Comparison of ENCODE assay signal across 14 cellular contexts in genomic region chr1:212479188-212479587, GRCh38. TPM values are rescaled to one million over a fixed set of nuclear protein-coding genes. Genes with fewer than 3 reads are reported as not detected.
DNase-seq lines count a peak whose midpoint lies in the region; ATAC-seq and TF ChIP-seq lines count a peak whose summit lies in the region.
"Had no signal": no experiment of that assay in that cellular context is flagged by ENCODE, and none has a peak within 500 bp of the region (broad histone marks: within the 10 kb centered on the region; RNA-seq: fewer than 3 reads in every experiment).

No MANE protein-coding gene starts in this region.

- peaks cover 15% of the 10 kb centered on the region for H3K9me1 ChIP-seq in IMR-90 (ENCODE audit: insufficient read depth, low read length)

- H3K4me3 ChIP-seq in IMR-90 (ENCODE audit: insufficient read depth, low read depth, low read length) (no peak overlapping the region), sigmoid colon (no peak overlapping the region)

- CTCF ChIA-PET in IMR-90 (lab: Yijun Ruan, JAX) = no interaction called here
- CTCF ChIA-PET in RWPE1 (lab: Yijun Ruan, JAX) = interaction anchor here (2.7 kb wide), 1 partner anchor 186 kb away, joined by 11 read pairs; no protein-coding TSS in a partner anchor

- H3K4ac ChIP-seq in IMR-90 (ENCODE audit: low read depth, low read length) = 0 out of 2 replicates have a peak overlapping the region, but pooled peaks have one; percentile 1

- no peak overlapping the region for H4K91ac ChIP-seq in IMR-90 (ENCODE audit: insufficient read depth, low read depth, low read length)

- no peak overlapping the region for H2BK15ac ChIP-seq in IMR-90 (ENCODE audit: low read depth, low read length)

- H3K4me1 ChIP-seq in IMR-90 (ENCODE audit: control insufficient read depth, insufficient read depth, low read length) (peaks cover 9% of the 10 kb centered on the region), sigmoid colon (peaks cover 0 to 6% (median 2%) of the 10 kb centered on the region in 4 donors)

- no peak overlapping the region for H3K18ac ChIP-seq in IMR-90 (ENCODE audit: low read depth, low read length)

- peak overlapping the region; percentile 9 for H3K27ac Mint-ChIP-seq in activated naive CD4-positive, alpha-beta T cell treated with anti-CD3 and anti-CD28 coated beads, Interleukin-2, amount 50 U/mL, for 24 hours
- no peak overlapping the region for H3K27ac Mint-ChIP-seq in activated naive CD4-positive, alpha-beta T cell treated with anti-CD3 and anti-CD28 coated beads, Interleukin-2, amount 50 U/mL, for 72 hours
- H3K27ac Mint-ChIP-seq in immature natural killer cell = peak overlapping the region in 5 of 6 donors; percentile 48 to 73 (median 67)

- H4K20me1 ChIP-seq in IMR-90 (ENCODE audit: insufficient read depth, low read length) = no peaks in the 10 kb centered on the region

- H3K9me3 Mint-ChIP-seq in activated naive CD4-positive, alpha-beta T cell treated with anti-CD3 and anti-CD28 coated beads, Interleukin-2, amount 50 U/mL, for 24 hours = no peaks in the 10 kb centered on the region
- no peaks in the 10 kb centered on the region for H3K9me3 Mint-ChIP-seq in activated naive CD4-positive, alpha-beta T cell treated with anti-CD3 and anti-CD28 coated beads, Interleukin-2, amount 50 U/mL, for 72 hours
- no peaks in the 10 kb centered on the region for H3K9me3 Mint-ChIP-seq in immature natural killer cell

- H3K9ac ChIP-seq in IMR-90 (ENCODE audit: low read depth, low read length) = no peak overlapping the region

- WGBS in IMR-90 (ENCODE audit: extremely low coverage in 2 of 2, insufficient read length in 1 of 2), 2 experiments = 78% methylated on average over 4 of the region's 7 CpGs; no CpG with 5 or more reads in 1 of the 2 experiments
- WGBS in sigmoid colon, 2 donors = 88 to 90% methylated on average over 7 of the region's 7 CpGs

- BruUV-seq in IMR-90 (replicated peaks; lab: Mats Ljungman, UMichigan) = no TSS peak

- no peak overlapping the region for H3K23ac ChIP-seq in IMR-90 (ENCODE audit: low read depth, low read length)

- TF ChIP-seq RAD21 in IMR-90 (IDR thresholded peaks at IDR 0.05; ENCODE audit: low read length) = no peak

- H3K4me2 ChIP-seq in IMR-90 (ENCODE audit: low read depth, low read length) = no peak overlapping the region

- no peak overlapping the region for H4K8ac ChIP-seq in IMR-90 (ENCODE audit: low read depth in 2 of 2, low read length in 2 of 2)

- no peak overlapping the region for H2BK20ac ChIP-seq in IMR-90 (ENCODE audit: low read depth, low read length)

- H3K36me3 ChIP-seq in IMR-90 (ENCODE audit: control insufficient read depth, insufficient read depth, low read length) (no peaks in the 10 kb centered on the region), sigmoid colon (no peaks in the 10 kb centered on the region)
- H3K36me3 ChIP-seq: BE2C had no signal

- no peak overlapping the region for H3K14ac ChIP-seq in IMR-90 (replicated peaks; ENCODE audit: low read depth, low read length)

- H3K9me3 ChIP-seq in IMR-90 (ENCODE audit: control insufficient read depth, insufficient read depth, low read length) (no peaks in the 10 kb centered on the region), sigmoid colon (no peaks in the 10 kb centered on the region)
- H3K9me3 ChIP-seq: BE2C had no signal

- no peaks in the 10 kb centered on the region for H3K79me1 ChIP-seq in IMR-90 (ENCODE audit: low read depth in 1 of 2, low read length in 2 of 2)

- H3K36me3 Mint-ChIP-seq in activated naive CD4-positive, alpha-beta T cell treated with anti-CD3 and anti-CD28 coated beads, Interleukin-2, amount 50 U/mL, for 24 hours = no peaks in the 10 kb centered on the region
- H3K36me3 Mint-ChIP-seq in activated naive CD4-positive, alpha-beta T cell treated with anti-CD3 and anti-CD28 coated beads, Interleukin-2, amount 50 U/mL, for 72 hours = no peaks in the 10 kb centered on the region
- peaks cover 0 to 3% (median 0%) of the 10 kb centered on the region in 3 donors for H3K36me3 Mint-ChIP-seq in immature natural killer cell

- intact Hi-C loops in IMR-90 (cut with micrococcal nuclease) (loop anchor here (5.0 to 10.0 kb wide), 2 partner anchors 78 to 276 kb away; no protein-coding TSS in a partner anchor), sigmoid colon (cut with DNase I) (loop anchor here (5.0 to 10.0 kb wide), 2 partner anchors 313 to 516 kb away; partner anchors contain the start of genes NSL1 and TATDN3)

- H2BK5ac ChIP-seq in IMR-90 (ENCODE audit: low read depth, low read length, poor library complexity, severe bottlenecking) = no peak overlapping the region

- H2AFZ ChIP-seq in IMR-90 (replicated peaks; ENCODE audit: low read length, poor library complexity) = no peak overlapping the region

- POLR2A ChIA-PET in IMR-90 (lab: Charles Lee; ENCODE audit: unreplicated experiment) (interaction anchor here (1.1 kb wide), 1 partner anchor 9 kb away, joined by 3 read pairs; no protein-coding TSS in a partner anchor), RWPE1 (lab: Yijun Ruan, JAX; ENCODE audit: low non-redundant PET) (no interaction called here)

- H2BK120ac ChIP-seq in IMR-90 (ENCODE audit: low read depth, low read length) = no peak overlapping the region

- no peak for TF ChIP-seq EP300 in sigmoid colon (IDR thresholded peaks at IDR 0.05)

- TF ChIP-seq CTCF in IMR-90 (conservative IDR thresholded peaks at IDR 0.05; ENCODE audit: low read depth, low read length) (no peak), sigmoid colon (IDR thresholded peaks at IDR 0.05) (no peak), RWPE1 (conservative IDR thresholded peaks at IDR 0.05; ENCODE audit: low read depth) (no peak)

- H3K56ac ChIP-seq in IMR-90 (ENCODE audit: extremely low read depth, insufficient read depth, low read length) = no peak overlapping the region

- no peak overlapping the region for H2AK9ac ChIP-seq in IMR-90 (replicated peaks; ENCODE audit: low read depth, low read length, poor library complexity)

- H4K5ac ChIP-seq in IMR-90 (ENCODE audit: low read depth, low read length) = no peak overlapping the region

- H3K27me3 ChIP-seq in IMR-90 (ENCODE audit: control insufficient read depth, insufficient read depth, low read length) (peaks cover 4% of the 10 kb centered on the region; the same call in 1 of the 2 replicates), sigmoid colon (no peaks in the 10 kb centered on the region)
- H3K27me3 ChIP-seq: BE2C had no signal

- H3K4me3 Mint-ChIP-seq in activated naive CD4-positive, alpha-beta T cell treated with anti-CD3 and anti-CD28 coated beads, Interleukin-2, amount 50 U/mL, for 24 hours = no peak overlapping the region
- peak overlapping the region in 2 of 5 donors; percentile 11 to 36 for H3K4me3 Mint-ChIP-seq in immature natural killer cell

- no peaks in the 10 kb centered on the region for H3K27me3 Mint-ChIP-seq in activated naive CD4-positive, alpha-beta T cell treated with anti-CD3 and anti-CD28 coated beads, Interleukin-2, amount 50 U/mL, for 24 hours
- peaks cover 7 to 17% (median 9%) of the 10 kb centered on the region in 3 donors for H3K27me3 Mint-ChIP-seq in immature natural killer cell (ENCODE audit: low read depth in 3 of 3)

- H2AK5ac ChIP-seq in IMR-90 (ENCODE audit: low read depth, low read length) = no peak overlapping the region

- no peak for DNase-seq in activated naive CD4-positive, alpha-beta T cell treated with anti-CD3 and anti-CD28 coated beads, Interleukin-2, amount 50 U/mL, for 72 hours (ENCODE audit: low spot score in 2 of 2)
- no peak for DNase-seq in IMR-90
- DNase-seq in immature natural killer cell = no peak
- peak; percentile 30 for DNase-seq in sigmoid colon
- no peak for DNase-seq in NCI-H1436 treated with DMSO at 0.1 percent for 48 hours (lab: John Stamatoyannopoulos, UW)
- no peak for DNase-seq in DMS114 treated with DMSO at 0.1 percent for 48 hours (lab: John Stamatoyannopoulos, UW; ENCODE audit: unreplicated experiment)
- DNase-seq in RWPE1 (ENCODE audit: low spot score) = no peak
- DNase-seq: BE2C, DND-41, KBM-7, NCI-H146, NCI-H510A treated with DMSO at 0.1 percent for 48 hours had no signal

- ATAC-seq in activated naive CD4-positive, alpha-beta T cell treated with anti-CD3 and anti-CD28 coated beads, Interleukin-2, amount 50 U/mL, for 72 hours = no peak
- ATAC-seq in IMR-90 (ENCODE audit: low read depth) = no peak

- TF ChIP-seq POLR2A in IMR-90 (IDR thresholded peaks at IDR 0.05; ENCODE audit: low read depth, low read length) (no peak), sigmoid colon (IDR thresholded peaks at IDR 0.05) (no peak)

- H3K27ac ChIP-seq in IMR-90 (ENCODE audit: insufficient read depth, low read length) (no peak overlapping the region), sigmoid colon (no peak overlapping the region), RWPE1 (no peak overlapping the region)
- H3K27ac ChIP-seq: 22Rv1 had no signal

- dilution Hi-C loops in IMR-90 (cut with HindIII; ENCODE audit: low sequenced_read_pairs, unreplicated experiment) = no loop called here

- H3K4me1 Mint-ChIP-seq in activated naive CD4-positive, alpha-beta T cell treated with anti-CD3 and anti-CD28 coated beads, Interleukin-2, amount 50 U/mL, for 24 hours = peaks cover 28% of the 10 kb centered on the region
- H3K4me1 Mint-ChIP-seq in immature natural killer cell = peaks cover 43 to 48% of the 10 kb centered on the region in 2 donors

- in situ Hi-C loops in IMR-90 (cut with MboI; ENCODE audit: low sequenced_read_pairs) = loop anchor here (5.0 kb wide), 1 partner anchor 298 kb away; no protein-coding TSS in a partner anchor

TF ChIP-seq in IMR-90, 13 proteins besides CTCF, POLR2A, EP300 and RAD21:
- TF ChIP-seq SMC3 (IDR thresholded peaks at IDR 0.05; ENCODE audit: low read depth, low read length) = no peak
- TF ChIP-seq BHLHE40 (IDR thresholded peaks at IDR 0.05; ENCODE audit: low read depth, low read length) = no peak
- peak; percentile 44 for TF ChIP-seq CEBPB (IDR thresholded peaks at IDR 0.05; ENCODE audit: low read depth, low read length)

RNA-seq across cellular contexts. Expression of gene NENF, which starts 46.5 kb away (rescaled TPM):
- total RNA-seq in activated naive CD4-positive, alpha-beta T cell treated with anti-CD3 and anti-CD28 coated beads, Interleukin-2, amount 50 U/mL, for 72 hours = 10 to 100 TPM; 34.9 to 35.7 TPM
- total RNA-seq in IMR-90 (2012; rRNA removed) (15.0 and 16.0 TPM in 2 replicates), sigmoid colon (100 to 1,000 TPM; 100 to 136 (median 120) TPM)
- polyA plus RNA-seq in IMR-90 (2012; rRNA removed) (40.4 and 50.6 TPM in 2 replicates), immature natural killer cell (10 to 100 TPM; 25.4 to 69.9 (median 67.5) TPM), sigmoid colon (10 to 100 TPM; 27.0 to 66.1 (median 42.1) TPM)
- polyA plus RNA-seq in IMR-90 (2012; cell fraction: cytosol; rRNA removed) = 42.0 and 55.1 TPM in 2 replicates
- polyA plus RNA-seq in IMR-90 (2012; cell fraction: nucleus; rRNA removed; ENCODE audit: low replicate concordance) = 11.2 and 13.0 TPM in 2 replicates

Comparison
In these comparisons a context has a peak if more than half of its experiments do, and no peak if none do; other contexts are left out.
1. H3K27ac Mint-ChIP-seq: peak in activated naive CD4-positive, alpha-beta T cell treated with anti-CD3 and anti-CD28 coated beads, Interleukin-2, amount 50 U/mL, for 24 hours (single experiment) and immature natural killer cell (5 of 6); none in activated naive CD4-positive, alpha-beta T cell treated with anti-CD3 and anti-CD28 coated beads, Interleukin-2, amount 50 U/mL, for 72 hours (0 of 2).